ENCODE assay signal across 25 cellular contexts in genomic region chr6:155638200-155638599, GRCh38.
"Had no signal": no experiment of that assay in that cellular context is flagged by ENCODE, and none has a peak within 500 bp of the region (broad histone marks: within the 10 kb centered on the region; RNA-seq: fewer than 3 reads in every experiment).

No MANE protein-coding gene starts in this region.

- H3K36me3 ChIP-seq: brain microvascular endothelial cell, cardiac muscle cell had no signal

- H3K36me3 Mint-ChIP-seq: activated naive CD8-positive, alpha-beta T cell had no signal

- H3K27ac Mint-ChIP-seq: activated B cell treated with CpG ODN at 0.5 μM for 24 hours; activated CD8-positive, alpha-beta T cell treated with anti-CD3 and anti-CD28 coated beads, Interleukin-2, amount 10 ng/mL, durations not matched to agents 7 days and 5 days; activated naive CD4-positive, alpha-beta T cell treated with anti-CD3 and anti-CD28 coated beads for 36 hours; activated naive CD8-positive, alpha-beta T cell; IgD-negative memory B cell; T-helper 17 cell had no signal

- H3K4me1 Mint-ChIP-seq: activated B cell treated with CpG ODN at 0.5 μM for 24 hours, T-helper 17 cell had no signal

- DNase-seq: activated B cell treated with CpG ODN at 0.5 μM for 24 hours; activated CD4-positive, alpha-beta T cell treated with anti-CD3 and anti-CD28 coated beads for 4 hours; activated CD8-positive, alpha-beta memory T cell treated with anti-CD3 and anti-CD28 coated beads, Interleukin-2, amount 50 U/mL, for 48 hours; activated CD8-positive, alpha-beta T cell treated with anti-CD3 and anti-CD28 coated beads, Interleukin-2, amount 10 ng/mL, durations not matched to agents 7 days and 5 days; activated gamma-delta T cell; activated naive CD4-positive, alpha-beta T cell treated with anti-CD3 and anti-CD28 coated beads for 36 hours; activated T-cell treated with anti-CD3 and anti-CD28 coated beads, Interleukin-2, amount 50 U/mL, for 1 hour; brain microvascular endothelial cell; MM.1S; NCI-H1105; NCI-H1436; NCI-H1694 treated with DMSO at 0.1 percent for 48 hours; NCI-H2029 treated with DMSO at 0.1 percent for 48 hours; NCI-H345; NCI-H510A; NCI-H526 treated with DMSO at 0.1 percent for 48 hours; NCI-H82; SIG-M5; T-helper 17 cell; T-helper 9 cell had no signal

- H3K27me3 Mint-ChIP-seq: activated naive CD8-positive, alpha-beta T cell; T-helper 17 cell had no signal

- H3K27ac ChIP-seq: brain microvascular endothelial cell, cardiac muscle cell, KMS-11 had no signal

- ATAC-seq: activated CD8-positive, alpha-beta T cell treated with anti-CD3 and anti-CD28 coated beads, Interleukin-2, amount 10 ng/mL, durations not matched to agents 7 days and 5 days; Panc1; T-helper 17 cell had no signal

- H3K4me3 ChIP-seq: cardiac muscle cell had no signal

- H3K27me3 ChIP-seq: brain microvascular endothelial cell, cardiac muscle cell had no signal

- H3K4me3 Mint-ChIP-seq: activated B cell treated with CpG ODN at 0.5 μM for 24 hours; activated CD8-positive, alpha-beta T cell treated with anti-CD3 and anti-CD28 coated beads, Interleukin-2, amount 10 ng/mL, durations not matched to agents 7 days and 5 days; activated naive CD4-positive, alpha-beta T cell treated with anti-CD3 and anti-CD28 coated beads for 36 hours; activated naive CD8-positive, alpha-beta T cell; IgD-negative memory B cell; T-helper 17 cell had no signal
